Comparison of ENCODE assay signal across 7 cellular contexts in genomic region chr17:21783017-21783416, GRCh38.
DNase-seq lines count a peak whose midpoint lies in the region; ATAC-seq and TF ChIP-seq lines count a peak whose summit lies in the region.
"Not testable (repeated sequence)": the region's sequence is repeated elsewhere in the genome, so short reads cannot be mapped to it uniquely, and the experiment has no call there.

No MANE protein-coding gene starts in this region.

- DNase-seq in D341Med (ENCODE audit: low spot score) (peak; percentile 2), GM13977 (ENCODE audit: low spot score) (peak; percentile 1), esophagus muscularis mucosa (ENCODE audit: extremely low spot score) (peak; percentile 78), mesenteric fat pad (ENCODE audit: low spot score) (peak; percentile 77), sigmoid colon (peak; percentile 36), upper lobe of right lung (peak; percentile 35)
- DNase-seq in activated CD8-positive, alpha-beta memory T cell treated with anti-CD3 and anti-CD28 coated beads, Interleukin-2, amount 50 U/mL, for 4 hours: peak; percentile 7

- not testable (repeated sequence) for TF ChIP-seq CTCF in GM13977 (IDR thresholded peaks at IDR 0.05; ENCODE audit: extremely low read depth, insufficient read depth, missing control alignments); esophagus muscularis mucosa (IDR thresholded peaks at IDR 0.05); sigmoid colon (IDR thresholded peaks at IDR 0.05); upper lobe of right lung (IDR thresholded peaks at IDR 0.05)

- WGBS in esophagus muscularis mucosa: 80% methylated on average over 1 of the region's 8 CpGs
- 89 to 95% methylated on average over 8 of the region's 8 CpGs for WGBS in sigmoid colon, 2 donors

- not testable (repeated sequence) for TF ChIP-seq EP300 in esophagus muscularis mucosa (IDR thresholded peaks at IDR 0.05); sigmoid colon (IDR thresholded peaks at IDR 0.05)

- H3K4me1 ChIP-seq in esophagus muscularis mucosa, sigmoid colon, upper lobe of right lung: not testable (repeated sequence)

- not testable (repeated sequence) for H3K27ac ChIP-seq in esophagus muscularis mucosa (replicated peaks in 1 of 4); sigmoid colon; upper lobe of right lung

- H3K9me3 ChIP-seq in esophagus muscularis mucosa, sigmoid colon, upper lobe of right lung: not testable (repeated sequence)

- H3K4me3 ChIP-seq in esophagus muscularis mucosa, sigmoid colon, upper lobe of right lung: not testable (repeated sequence)

- H3K27me3 ChIP-seq in esophagus muscularis mucosa, sigmoid colon, upper lobe of right lung: not testable (repeated sequence)

- H3K36me3 ChIP-seq in esophagus muscularis mucosa, sigmoid colon, upper lobe of right lung: not testable (repeated sequence)

- TF ChIP-seq POLR2A in esophagus muscularis mucosa (IDR thresholded peaks at IDR 0.05; ENCODE audit: low read depth); sigmoid colon (IDR thresholded peaks at IDR 0.05): not testable (repeated sequence)

- peak; percentile 53 for ATAC-seq in upper lobe of right lung

- in situ Hi-C loops in GM13977 (cut with MboI; ENCODE audit: low pct_unique_long_range_greater_than_20kb, low sequenced_read_pairs, unreplicated experiment): loop anchor here (25.0 kb wide), 1 partner anchor 471 kb away; no protein-coding TSS in a partner anchor

- intact Hi-C loops in esophagus muscularis mucosa (cut with DNase I); sigmoid colon (cut with DNase I); upper lobe of right lung (cut with DNase I): not testable (repeated sequence)

Comparison
In these comparisons a context has a peak if more than half of its experiments do, and no peak if none do; other contexts are left out.
1. DNase-seq: peak in every context shown above with its lines; median percentile 78 in esophagus muscularis mucosa; 77 in mesenteric fat pad; 36 in sigmoid colon; 35 in upper lobe of right lung; 7 in activated CD8-positive, alpha-beta memory T cell treated with anti-CD3 and anti-CD28 coated beads, Interleukin-2, amount 50 U/mL, for 4 hours; 2 in D341Med; 1 in GM13977.